ENCODE assay signal across 15 cellular contexts in genomic region chr3:120420360-120420759, GRCh38. TPM values are rescaled to one million over a fixed set of nuclear protein-coding genes. Genes with fewer than 3 reads are reported as not detected.
DNase-seq lines count a peak whose midpoint lies in the region; ATAC-seq and TF ChIP-seq lines count a peak whose summit lies in the region.
"Had no signal": no experiment of that assay in that cellular context is flagged by ENCODE, and none has a peak within 500 bp of the region (broad histone marks: within the 10 kb centered on the region; RNA-seq: fewer than 3 reads in every experiment).

No MANE protein-coding gene starts in this region.

- H3K9me3 Mint-ChIP-seq in stimulated activated naive B cell treated with anti-CD40 and anti-IgM and Interleukin-4, amounts not matched to agents 10 μg/mL and 1 μg/mL and 100 μg/mL, for 72 hours, result no peaks in the 10 kb centered on the region
- H3K9me3 Mint-ChIP-seq in glutamatergic neuron (ENCODE audit: unreplicated experiment), result peaks cover 2% of the 10 kb centered on the region
- H3K9me3 Mint-ChIP-seq: naive thymus-derived CD4-positive, alpha-beta T cell had no signal

- H3K4me1 ChIP-seq in ascending aorta (peaks cover 63 to 82% of the 10 kb centered on the region in 2 donors), gastroesophageal sphincter (peaks cover 53 to 98% (median 70%) of the 10 kb centered on the region in 3 donors), smooth muscle cell (ENCODE audit: low read depth) (peaks cover 30% of the 10 kb centered on the region)

- no peak overlapping the region for H3K9ac ChIP-seq in smooth muscle cell (ENCODE audit: low read depth)
- H3K9ac ChIP-seq: KMS-11 had no signal

- peaks cover 25% of the 10 kb centered on the region for H3F3A ChIP-seq in smooth muscle cell (ENCODE audit: low read depth)

- H3K4me2 ChIP-seq in smooth muscle cell, result no peak overlapping the region
- H3K4me2 ChIP-seq: KMS-11 had no signal

- H3K36me3 Mint-ChIP-seq in stimulated activated naive B cell treated with anti-CD40 and anti-IgM and Interleukin-4, amounts not matched to agents 10 μg/mL and 1 μg/mL and 100 μg/mL, for 72 hours, result no peaks in the 10 kb centered on the region
- H3K36me3 Mint-ChIP-seq in glutamatergic neuron (ENCODE audit: unreplicated experiment), result peaks cover 5% of the 10 kb centered on the region
- H3K36me3 Mint-ChIP-seq: naive thymus-derived CD4-positive, alpha-beta T cell had no signal

- H2AFZ ChIP-seq in smooth muscle cell (ENCODE audit: low read depth), result no peak overlapping the region

- peak; percentile 63 for DNase-seq in EH (ENCODE audit: low read depth)
- peak in 1 of 2 donors; percentile 25 for DNase-seq in ascending aorta (ENCODE audit: low spot score in 2 of 2)
- no peak for DNase-seq in smooth muscle cell (lab: John Stamatoyannopoulos, UW; ENCODE audit: unreplicated experiment)
- no peak for DNase-seq in stimulated activated naive B cell treated with anti-CD40 and anti-IgM and Interleukin-4, amounts not matched to agents 10 μg/mL and 1 μg/mL and 100 μg/mL, for 72 hours
- no peak for DNase-seq in superior temporal gyrus (ENCODE audit: extremely low spot score)
- DNase-seq in glutamatergic neuron, result no peak
- DNase-seq: activated gamma-delta T cell; DMS53; naive thymus-derived CD4-positive, alpha-beta T cell; NCI-H1436; stimulated activated CD4-positive, alpha-beta T cell treated with anti-CD3 and anti-CD28 coated beads, Interleukin-4, amount 100 ng/mL, for 1 hour had no signal

- 0 to 28% methylated on average over 2 to 3 of the region's 3 CpGs for WGBS in gastroesophageal sphincter (ENCODE audit: low coverage in 1 of 2), 2 donors
- WGBS in smooth muscle cell (ENCODE audit: low lambda C conversion rate), result 78% methylated on average over 3 of the region's 3 CpGs

- H3K27ac Mint-ChIP-seq in stimulated activated naive B cell treated with anti-CD40 and anti-IgM and Interleukin-4, amounts not matched to agents 10 μg/mL and 1 μg/mL and 100 μg/mL, for 72 hours, result no peak overlapping the region
- H3K27ac Mint-ChIP-seq in glutamatergic neuron (ENCODE audit: unreplicated experiment), result no peak overlapping the region
- H3K27ac Mint-ChIP-seq: B cell had no signal

- intact Hi-C loops in ascending aorta (cut with DNase I), result loop anchor here (2.0 to 10.0 kb wide), 3 partner anchors 86 to 746 kb away; partner anchors contain the start of genes COX17, GTF2E1 and RABL3

- peaks cover 6 to 16% of the 10 kb centered on the region in 2 donors for H3K27me3 Mint-ChIP-seq in stimulated activated naive B cell treated with anti-CD40 and anti-IgM and Interleukin-4, amounts not matched to agents 10 μg/mL and 1 μg/mL and 100 μg/mL, for 72 hours
- no peaks in the 10 kb centered on the region for H3K27me3 Mint-ChIP-seq in glutamatergic neuron (ENCODE audit: unreplicated experiment)

- H3K9me3 ChIP-seq in ascending aorta (no peaks in the 10 kb centered on the region), gastroesophageal sphincter (no peaks in the 10 kb centered on the region), smooth muscle cell (replicated peaks; ENCODE audit: low read depth) (no peaks in the 10 kb centered on the region)

- peaks cover 96% of the 10 kb centered on the region for H4K20me1 ChIP-seq in smooth muscle cell (ENCODE audit: low read depth)

- no peak for TF ChIP-seq CTCF in ascending aorta (IDR thresholded peaks at IDR 0.05)
- TF ChIP-seq CTCF in gastroesophageal sphincter (IDR thresholded peaks at IDR 0.05), result no peak
- TF ChIP-seq CTCF in smooth muscle cell (IDR thresholded peaks at IDR 0.05; ENCODE audit: borderline replicate concordance, insufficient read depth, poor library complexity, severe bottlenecking), result no peak
- no peak for TF ChIP-seq CTCF in glutamatergic neuron (IDR thresholded peaks at IDR 0.05; ENCODE audit: partially characterized antibody, unreplicated experiment)

- H3K4me1 Mint-ChIP-seq in stimulated activated naive B cell treated with anti-CD40 and anti-IgM and Interleukin-4, amounts not matched to agents 10 μg/mL and 1 μg/mL and 100 μg/mL, for 72 hours, result peaks cover 11 to 15% of the 10 kb centered on the region in 2 donors
- H3K4me1 Mint-ChIP-seq in glutamatergic neuron (ENCODE audit: low read depth, unreplicated experiment), result peaks cover 24% of the 10 kb centered on the region

- TF ChIP-seq EP300 in gastroesophageal sphincter (IDR thresholded peaks at IDR 0.05), result no peak

- H3K4me3 Mint-ChIP-seq in stimulated activated naive B cell treated with anti-CD40 and anti-IgM and Interleukin-4, amounts not matched to agents 10 μg/mL and 1 μg/mL and 100 μg/mL, for 72 hours, result no peak overlapping the region
- H3K4me3 Mint-ChIP-seq in glutamatergic neuron (ENCODE audit: unreplicated experiment), result no peak overlapping the region
- H3K4me3 Mint-ChIP-seq: B cell; naive thymus-derived CD4-positive, alpha-beta T cell had no signal

- no peak for TF ChIP-seq POLR2A in gastroesophageal sphincter (IDR thresholded peaks at IDR 0.05)

- no peak for ATAC-seq in gastroesophageal sphincter
- no peak for ATAC-seq in GM19351 (IDR thresholded peaks at IDR 0.05; ENCODE audit: unreplicated experiment)
- ATAC-seq in stimulated activated naive B cell treated with anti-CD40 and anti-IgM and Interleukin-4, amounts not matched to agents 10 μg/mL and 1 μg/mL and 100 μg/mL, for 72 hours (replicated peaks), result no peak
- ATAC-seq: naive thymus-derived CD4-positive, alpha-beta T cell had no signal

- H3K36me3 ChIP-seq in ascending aorta (peaks cover 5 to 6% of the 10 kb centered on the region in 2 donors), gastroesophageal sphincter (peaks cover 0 to 7% of the 10 kb centered on the region in 2 donors), smooth muscle cell (ENCODE audit: low read depth) (no peaks in the 10 kb centered on the region)

- H3K27me3 ChIP-seq in ascending aorta (no peaks in the 10 kb centered on the region), gastroesophageal sphincter (no peaks in the 10 kb centered on the region), smooth muscle cell (ENCODE audit: low read depth) (no peaks in the 10 kb centered on the region)

- H3K27ac ChIP-seq in ascending aorta (peak overlapping the region; percentile 77 to 80), gastroesophageal sphincter (peak overlapping the region; percentile 70 to 96 (median 89)), smooth muscle cell (ENCODE audit: low read depth) (peak overlapping the region; percentile 74)
- H3K27ac ChIP-seq: KMS-11 had no signal

- no peak overlapping the region for H3K4me3 ChIP-seq in ascending aorta
- no peak overlapping the region for H3K4me3 ChIP-seq in gastroesophageal sphincter
- no peak overlapping the region for H3K4me3 ChIP-seq in smooth muscle cell

- H3K79me2 ChIP-seq in smooth muscle cell (ENCODE audit: low read depth), result peaks cover 47% of the 10 kb centered on the region

RNA-seq across cellular contexts. Expression of gene FSTL1, which starts 30.4 kb away (rescaled TPM):
- 790 TPM for total RNA-seq in ascending aorta
- total RNA-seq in gastroesophageal sphincter, result 1,000 to 10,000 TPM in 1 of 4 donors, 100 to 1,000 TPM in 3; 343 to 1,189 (median 766) TPM
- total RNA-seq in smooth muscle cell, result 630 and 783 TPM in 2 replicates
- 367 and 562 TPM in 2 replicates for polyA plus RNA-seq in smooth muscle cell
- 206 TPM for total RNA-seq in glutamatergic neuron (ENCODE audit: unreplicated experiment)
- total RNA-seq: B cell had no signal
- polyA plus RNA-seq: naive thymus-derived CD4-positive, alpha-beta T cell had no signal
